1 cellular context compared by ENCODE assay signal in genomic region chr9:94881454-94881853, GRCh38.
TF ChIP-seq lines count a peak whose summit lies in the region.

No MANE protein-coding gene starts in this region.

TF ChIP-seq in IMR-90, 13 proteins besides CTCF, POLR2A, EP300 and RAD21:
- TF ChIP-seq BHLHE40 (IDR thresholded peaks at IDR 0.05; ENCODE audit: low read depth, low read length) (no peak), RFX5 (IDR thresholded peaks at IDR 0.05; ENCODE audit: low read depth, low read length) (no peak), NFE2L2 (IDR thresholded peaks at IDR 0.05; ENCODE audit: low read depth, low read length) (no peak), RCOR1 (IDR thresholded peaks at IDR 0.05; ENCODE audit: insufficient replicate concordance, low read length) (no peak), CHD1 (IDR thresholded peaks at IDR 0.05; ENCODE audit: low read depth, low read length) (no peak), USF2 (IDR thresholded peaks at IDR 0.05; ENCODE audit: low read depth, low read length) (no peak), FOS (IDR thresholded peaks at IDR 0.05; ENCODE audit: low read depth, low read length) (no peak), MAZ (IDR thresholded peaks at IDR 0.05; ENCODE audit: borderline replicate concordance, low read depth, low read length) (no peak), CEBPB (IDR thresholded peaks at IDR 0.05; ENCODE audit: low read depth, low read length) (no peak), SMC3 (IDR thresholded peaks at IDR 0.05; ENCODE audit: low read depth, low read length) (no peak), MXI1 (IDR thresholded peaks at IDR 0.05; ENCODE audit: borderline replicate concordance, low read depth, low read length) (no peak), ELK1 (IDR thresholded peaks at IDR 0.05; ENCODE audit: borderline replicate concordance, low read depth, low read length) (no peak), MAFK (IDR thresholded peaks at IDR 0.05; ENCODE audit: low read depth, low read length) (no peak)
